10 cellular contexts compared by ENCODE assay signal in the genomic region with DNA sequence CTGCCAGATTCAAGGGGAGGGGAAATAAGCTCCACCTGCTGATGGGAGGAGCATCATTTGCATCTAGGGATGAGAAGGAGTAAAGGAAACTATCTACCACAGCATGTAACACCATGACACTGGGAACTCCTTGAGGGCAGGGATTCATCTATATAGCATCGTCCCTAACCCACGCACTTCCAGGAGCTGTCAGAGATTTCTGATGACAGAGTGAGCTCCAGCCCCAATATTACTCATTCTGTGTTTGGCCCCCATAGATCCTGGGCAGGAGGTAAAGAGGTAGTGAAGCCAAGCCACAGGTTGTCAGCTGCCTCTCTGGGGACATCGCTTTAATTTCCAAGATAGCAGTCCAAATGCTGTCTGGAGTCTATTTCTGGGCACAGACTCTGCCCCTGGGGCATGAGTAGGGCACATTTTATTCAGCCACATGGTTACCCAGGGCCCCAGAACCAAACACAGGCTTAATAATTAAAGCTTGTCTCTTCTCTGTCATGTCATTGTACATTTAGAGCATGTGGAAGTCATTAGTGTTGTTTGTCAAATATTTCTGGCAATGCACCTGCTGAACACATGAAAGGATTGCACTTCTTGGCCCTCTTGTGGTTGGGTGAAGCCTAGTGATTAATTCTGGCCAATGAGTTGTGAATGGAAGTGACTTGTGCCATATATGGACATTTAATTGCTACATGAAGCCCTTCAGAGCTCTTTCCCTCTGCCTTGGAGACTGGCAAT.
DNase-seq lines count a peak whose midpoint lies in the region; ATAC-seq and TF ChIP-seq lines count a peak whose summit lies in the region.
"Had no signal": no experiment of that assay in that cellular context is flagged by ENCODE, and none has a peak within 500 bp of the region (broad histone marks: within the 10 kb centered on the region; RNA-seq: fewer than 3 reads in every experiment).

No MANE protein-coding gene starts in this region.

- no peak for TF ChIP-seq CTCF in foreskin fibroblast (IDR thresholded peaks at IDR 0.05; ENCODE audit: low read depth, low read length)

- CTCF ChIA-PET in activated CD4-positive, alpha-beta memory T cell treated with anti-CD3 and anti-CD28 coated beads, Interleukin-2, amount 10 ng/mL, durations not matched to agents 7 days and 5 days (lab: Charles Lee), result no interaction called here

- H3K4me3 Mint-ChIP-seq in activated CD4-positive, alpha-beta memory T cell treated with anti-CD3 and anti-CD28 coated beads, Interleukin-2, amount 10 ng/mL, durations not matched to agents 7 days and 5 days, result no peak overlapping the region

- peaks cover 16% of the 10 kb centered on the region for H3K27me3 Mint-ChIP-seq in activated CD4-positive, alpha-beta memory T cell treated with anti-CD3 and anti-CD28 coated beads, Interleukin-2, amount 10 ng/mL, durations not matched to agents 7 days and 5 days

- no peak overlapping the region for H3K27ac Mint-ChIP-seq in activated CD4-positive, alpha-beta memory T cell treated with anti-CD3 and anti-CD28 coated beads, Interleukin-2, amount 10 ng/mL, durations not matched to agents 7 days and 5 days

- H3K4me3 ChIP-seq in foreskin fibroblast (ENCODE audit: low read depth in 1 of 2, low read length in 2 of 2), result no peak overlapping the region

- no peaks in the 10 kb centered on the region for H3K4me1 Mint-ChIP-seq in activated CD4-positive, alpha-beta memory T cell treated with anti-CD3 and anti-CD28 coated beads, Interleukin-2, amount 10 ng/mL, durations not matched to agents 7 days and 5 days

- no peaks in the 10 kb centered on the region for H3K36me3 Mint-ChIP-seq in activated CD4-positive, alpha-beta memory T cell treated with anti-CD3 and anti-CD28 coated beads, Interleukin-2, amount 10 ng/mL, durations not matched to agents 7 days and 5 days (ENCODE audit: low read depth)

- in situ Hi-C loops in SK-MEL-5 (cut with HindIII; ENCODE audit: low pct_unique_long_range_greater_than_20kb, low sequenced_read_pairs), result no loop called here

- DNase-seq in NCI-H1417 treated with DMSO at 0.1 percent for 48 hours (lab: John Stamatoyannopoulos, UW) (peak; percentile 95), SK-MEL-5 (ENCODE audit: low read depth, low spot score) (peak; percentile 24), renal cortical epithelial cell (ENCODE audit: low read depth) (peak; percentile 48), T-helper 1 cell (no peak), iPS-NIHi7 (ENCODE audit: extremely low spot score) (no peak), foreskin fibroblast (no peak)
- DNase-seq in activated CD4-positive, alpha-beta memory T cell treated with anti-CD3 and anti-CD28 coated beads, Interleukin-2, amount 10 ng/mL, durations not matched to agents 7 days and 5 days, result no peak
- DNase-seq: cerebellar nuclear complex; stimulated activated naive CD4-positive, alpha-beta T cell treated with Interleukin-2 at 50 U/mL for 16 hours had no signal

- no peaks in the 10 kb centered on the region for H3K9me3 Mint-ChIP-seq in activated CD4-positive, alpha-beta memory T cell treated with anti-CD3 and anti-CD28 coated beads, Interleukin-2, amount 10 ng/mL, durations not matched to agents 7 days and 5 days

- POLR2A ChIA-PET in activated CD4-positive, alpha-beta memory T cell treated with anti-CD3 and anti-CD28 coated beads, Interleukin-2, amount 10 ng/mL, durations not matched to agents 7 days and 5 days (lab: Charles Lee), result no interaction called here

- peak; percentile 44 for ATAC-seq in GM19467 (IDR thresholded peaks at IDR 0.05; ENCODE audit: unreplicated experiment)

Comparison
In these comparisons a context has a peak if more than half of its experiments do, and no peak if none do; other contexts are left out.
1. DNase-seq: peak in NCI-H1417 treated with DMSO at 0.1 percent for 48 hours (single experiment), SK-MEL-5 (single experiment) and renal cortical epithelial cell (single experiment); none in T-helper 1 cell (0 of 5), iPS-NIHi7 (single experiment), activated CD4-positive, alpha-beta memory T cell treated with anti-CD3 and anti-CD28 coated beads, Interleukin-2, amount 10 ng/mL, durations not matched to agents 7 days and 5 days (single experiment) and foreskin fibroblast (0 of 2).